Comparison of ENCODE assay signal across 20 cellular contexts in the genomic region with DNA sequence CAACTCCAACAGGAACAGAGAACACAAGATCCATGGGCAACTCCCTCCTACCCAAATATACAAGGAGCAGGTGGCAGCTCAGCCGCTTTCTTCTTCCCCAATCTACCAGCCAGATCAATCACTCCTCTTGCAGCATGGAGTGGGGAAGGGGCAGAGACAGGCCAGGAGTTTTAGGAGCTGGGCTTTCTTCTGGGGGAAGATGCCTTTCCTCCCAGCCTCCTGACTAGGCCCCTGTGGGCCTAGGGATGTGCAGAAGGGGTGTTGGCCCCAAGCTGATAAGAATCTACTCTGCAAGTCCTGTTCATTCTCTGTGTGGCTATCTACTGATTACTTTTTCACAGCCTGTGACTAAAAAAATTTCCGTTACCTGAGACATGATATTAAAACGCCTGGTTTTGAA.
"Had no signal": no experiment of that assay in that cellular context is flagged by ENCODE, and none has a peak within 500 bp of the region (broad histone marks: within the 10 kb centered on the region; RNA-seq: fewer than 3 reads in every experiment).

No MANE protein-coding gene starts in this region.

- H3K4me3 Mint-ChIP-seq: activated CD4-positive, alpha-beta T cell treated with anti-CD3 and anti-CD28 coated beads, Interleukin-2, amount 10 ng/mL, durations not matched to agents 7 days and 5 days; nephron; stimulated activated memory B cell treated with anti-CD40 and anti-IgM and Interleukin-4, amounts not matched to agents 10 μg/mL and 1 μg/mL and 100 μg/mL, for 72 hours had no signal

- H3K4me1 ChIP-seq: breast epithelium had no signal

- H3K9me3 ChIP-seq: breast epithelium, spleen, thoracic aorta, upper lobe of right lung had no signal

- ATAC-seq: activated CD4-positive, CD25-positive, alpha-beta regulatory T cell treated with anti-CD3 and anti-CD28 coated beads, Interleukin-2, amount 50 U/mL, for 24 hours; left lobe of liver; stimulated activated memory B cell treated with anti-CD40 and anti-IgM and Interleukin-4, amounts not matched to agents 10 μg/mL and 1 μg/mL and 100 μg/mL, for 72 hours; upper lobe of right lung had no signal

- H3K27me3 Mint-ChIP-seq: activated CD4-positive, alpha-beta T cell treated with anti-CD3 and anti-CD28 coated beads, Interleukin-2, amount 10 ng/mL, durations not matched to agents 7 days and 5 days; stimulated activated memory B cell treated with anti-CD40 and anti-IgM and Interleukin-4, amounts not matched to agents 10 μg/mL and 1 μg/mL and 100 μg/mL, for 72 hours had no signal

- H3K27ac Mint-ChIP-seq: activated CD4-positive, alpha-beta T cell treated with anti-CD3 and anti-CD28 coated beads, Interleukin-2, amount 10 ng/mL, durations not matched to agents 7 days and 5 days; nephron; stimulated activated memory B cell treated with anti-CD40 and anti-IgM and Interleukin-4, amounts not matched to agents 10 μg/mL and 1 μg/mL and 100 μg/mL, for 72 hours had no signal

- H3K9me3 Mint-ChIP-seq: nephron; stimulated activated memory B cell treated with anti-CD40 and anti-IgM and Interleukin-4, amounts not matched to agents 10 μg/mL and 1 μg/mL and 100 μg/mL, for 72 hours had no signal

- H3K36me3 Mint-ChIP-seq: stimulated activated memory B cell treated with anti-CD40 and anti-IgM and Interleukin-4, amounts not matched to agents 10 μg/mL and 1 μg/mL and 100 μg/mL, for 72 hours had no signal

- H3K27me3 ChIP-seq: breast epithelium, spleen, upper lobe of right lung had no signal

- H3K36me3 ChIP-seq: breast epithelium, spleen, thoracic aorta, upper lobe of right lung had no signal

- H3K27ac ChIP-seq: breast epithelium, spleen, thoracic aorta, upper lobe of right lung had no signal

- DNase-seq: activated CD4-positive, alpha-beta T cell treated with anti-CD3 and anti-CD28 coated beads, Interleukin-2, amount 10 ng/mL, durations not matched to agents 7 days and 5 days; activated T-cell treated with anti-CD3 and anti-CD28 coated beads for 4 hours; cerebellar nuclear complex; effector CD4-positive, alpha-beta T cell; head of caudate nucleus; kidney; midbrain; nucleus accumbens; posterior cingulate gyrus; spleen; stimulated activated CD4-positive, alpha-beta T cell treated with anti-CD3 and anti-CD28 coated beads, Interleukin-4, amount 100 ng/mL, for 4 hours; T1000; upper lobe of right lung had no signal

- H3K4me3 ChIP-seq: breast epithelium, lung, spleen, thoracic aorta, upper lobe of right lung had no signal
